Comparison of ENCODE assay signal across 8 cellular contexts in the genomic region with DNA sequence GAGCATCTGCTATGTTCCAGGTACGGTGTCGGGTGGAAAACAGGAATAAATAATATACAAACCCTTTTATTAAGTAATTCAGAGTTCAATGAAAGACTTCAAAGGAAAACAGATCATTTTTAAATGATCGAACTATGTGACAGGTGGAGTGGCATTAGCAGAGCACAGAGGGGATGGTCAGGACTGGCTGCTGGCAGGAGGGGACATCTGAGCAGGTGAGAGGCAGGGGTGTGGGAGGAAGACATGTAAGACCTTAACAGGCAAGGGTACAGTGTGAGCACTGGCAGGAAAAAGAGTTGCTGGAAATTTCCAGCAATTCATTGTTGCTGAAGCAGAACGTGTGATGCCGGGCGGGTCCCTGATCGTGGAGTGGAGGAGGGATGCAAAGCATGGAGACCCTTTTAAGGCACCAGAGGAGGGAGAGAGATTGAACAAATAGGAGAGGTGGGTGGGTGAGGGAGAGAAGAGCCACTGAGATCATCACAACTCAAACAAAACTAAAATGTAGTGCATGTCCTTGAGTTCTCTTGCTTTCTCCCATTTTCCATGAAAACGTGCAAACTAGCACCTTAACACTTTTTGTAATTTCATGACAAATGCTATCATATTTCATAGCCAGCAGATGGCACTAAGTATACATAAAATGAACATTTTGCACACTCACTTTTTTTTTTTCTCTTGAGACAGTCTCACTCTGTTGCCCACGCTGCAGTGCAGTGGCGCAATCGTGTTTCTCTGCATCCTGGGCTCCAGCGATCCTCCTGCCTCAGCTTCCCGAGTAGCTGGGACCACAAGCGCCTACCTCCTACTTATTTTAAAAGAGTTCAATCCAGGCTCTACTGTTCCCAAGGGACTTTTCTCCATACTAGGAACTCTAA. TPM values are rescaled to one million over a fixed set of nuclear protein-coding genes. Genes with fewer than 3 reads are reported as not detected.
DNase-seq lines count a peak whose midpoint lies in the region; ATAC-seq and TF ChIP-seq lines count a peak whose summit lies in the region.
"Not testable (repeated sequence)": the region's sequence is repeated elsewhere in the genome, so short reads cannot be mapped to it uniquely, and the experiment has no call there.

No MANE protein-coding gene starts in this region.

- BruUV-seq in A673 (replicated peaks; lab: Mats Ljungman, UMichigan), result not testable (repeated sequence)

- intact Hi-C loops in A673 (cut with micrococcal nuclease; ENCODE audit: unreplicated experiment), result loop anchor here (5.0 to 10.0 kb wide), 2 partner anchors 462 to 549 kb away; no protein-coding TSS in a partner anchor
- intact Hi-C loops in mucosa of descending colon (cut with DNase I, micrococcal nuclease), result not testable (repeated sequence)

- H3K9me3 ChIP-seq in A673 (ENCODE audit: low read depth, low read length, poor library complexity, severe bottlenecking); Peyer's patch; mucosa of descending colon: not testable (repeated sequence)

- peak; percentile 34 for TF ChIP-seq CTCF in A673 (conservative IDR thresholded peaks at IDR 0.05; ENCODE audit: low read depth, low read length)
- TF ChIP-seq CTCF in GM12873 (IDR thresholded peaks at IDR 0.05; ENCODE audit: insufficient read depth, low read depth, low read length, missing control alignments), result peak; percentile 15
- TF ChIP-seq CTCF in Peyer's patch (IDR thresholded peaks at IDR 0.05), result peak in 4 of 6 experiments; percentile 10 to 28 (median 12)
- not testable (repeated sequence) for TF ChIP-seq CTCF in foreskin fibroblast (IDR thresholded peaks at IDR 0.05; ENCODE audit: low read depth, low read length); mucosa of descending colon (IDR thresholded peaks at IDR 0.05)

- CTCF ChIA-PET in A673 (lab: Charles Lee), result interaction anchor here (0.7 kb wide), 1 partner anchor 272 kb away, joined by 3 read pairs; no protein-coding TSS in a partner anchor

- POLR2A ChIA-PET in A673 (lab: Charles Lee; ENCODE audit: low non-redundant PET), result not testable (repeated sequence)

- ATAC-seq in HG03060 (IDR thresholded peaks at IDR 0.05; ENCODE audit: low read depth, unreplicated experiment) (peak; percentile 61), mucosa of descending colon (peak; percentile 38)

- H3K4me3 ChIP-seq in A673 (ENCODE audit: low read depth, low read length, poor library complexity, severe bottlenecking); Peyer's patch; foreskin fibroblast (ENCODE audit: low read depth in 1 of 2, low read length in 2 of 2); mucosa of descending colon: not testable (repeated sequence)

- H3K27me3 ChIP-seq in A673 (replicated peaks; ENCODE audit: insufficient read depth, low read depth, low read length, poor library complexity); Peyer's patch: not testable (repeated sequence)

- TF ChIP-seq POLR2A in Peyer's patch (IDR thresholded peaks at IDR 0.05), result not testable (repeated sequence)

- DNase-seq in A673 (ENCODE audit: low spot score), result peak; percentile 49
- DNase-seq in NCI-H1417 treated with DMSO at 0.1 percent for 48 hours (lab: John Stamatoyannopoulos, UW), result peak; percentile 44
- not testable (repeated sequence) for DNase-seq in Peyer's patch, mucosa of descending colon
- DNase-seq in amniotic epithelial cell (ENCODE audit: low read depth), result peak; percentile 65
- peak; percentile 20 to 61 for DNase-seq in foreskin fibroblast

- not testable (repeated sequence) for H3K27ac ChIP-seq in A673 (ENCODE audit: low read depth, low read length, poor library complexity, severe bottlenecking); Peyer's patch

- H3K36me3 ChIP-seq in A673 (ENCODE audit: insufficient read depth, low read length, poor library complexity, severe bottlenecking); Peyer's patch; mucosa of descending colon (ENCODE audit: low read depth): not testable (repeated sequence)

- not testable (repeated sequence) for H3K4me1 ChIP-seq in A673 (ENCODE audit: insufficient read depth, low read length, poor library complexity, severe bottlenecking); Peyer's patch; mucosa of descending colon (ENCODE audit: low read depth)

RNA-seq across cellular contexts. Expression of gene DPY19L1, which starts 35.9 kb away (rescaled TPM):
- total RNA-seq in A673 (2021) (42.7 and 46.8 TPM in 2 replicates), Peyer's patch (1 to 10 TPM; 4.1 to 6.8 (median 5.1) TPM), mucosa of descending colon (10 to 100 TPM; 18.6 to 27.1 (median 20.8) TPM)
